ENCODE assay signal across 8 cellular contexts in genomic region chr10:6088721-6089333, GRCh38. TPM values are rescaled to one million over a fixed set of nuclear protein-coding genes. Genes with fewer than 3 reads are reported as not detected.
DNase-seq lines count a peak whose midpoint lies in the region; ATAC-seq and TF ChIP-seq lines count a peak whose summit lies in the region.

Gene RBM17 (plus strand): TSS chr10:6089034. CDS start chr10:6097066, 8,032 bp downstream.

- CTCF ChIA-PET in Panc1 (lab: Charles Lee) = interaction anchor here (0.6 kb wide), 2 partner anchors 265 to 709 kb away, joined by 4 to 5 read pairs; no protein-coding TSS in a partner anchor

- H3K27me3 Mint-ChIP-seq in naive B cell = no peaks in the 10 kb centered on the region
- H3K27me3 Mint-ChIP-seq in stimulated activated memory B cell treated with anti-CD40 and anti-IgM and Interleukin-4, amounts not matched to agents 10 μg/mL and 1 μg/mL and 100 μg/mL, for 72 hours = no peaks in the 10 kb centered on the region

- H3K4me3 Mint-ChIP-seq in naive B cell = peak within 1 kb of the TSS; percentile 89 to 95 (median 94)
- peak within 1 kb of the TSS; percentile 91 for H3K4me3 Mint-ChIP-seq in stimulated activated memory B cell treated with anti-CD40 and anti-IgM and Interleukin-4, amounts not matched to agents 10 μg/mL and 1 μg/mL and 100 μg/mL, for 72 hours

- H2AFZ ChIP-seq in KMS-11 (ENCODE audit: low read depth) = peak within 1 kb of the TSS; percentile 56

- H3K27ac Mint-ChIP-seq in naive B cell = peak within 1 kb of the TSS; percentile 85 to 98 (median 89)
- peak within 1 kb of the TSS; percentile 79 for H3K27ac Mint-ChIP-seq in stimulated activated memory B cell treated with anti-CD40 and anti-IgM and Interleukin-4, amounts not matched to agents 10 μg/mL and 1 μg/mL and 100 μg/mL, for 72 hours

- TF ChIP-seq POLR2A in esophagus squamous epithelium (IDR thresholded peaks at IDR 0.05) = peak in 3 of 4 donors; percentile 64 to 81 (median 75)

- WGBS in esophagus squamous epithelium, 2 donors = 0% methylated on average over 4 to 7 of the region's 77 CpGs

- intact Hi-C loops in Panc1 (cut with micrococcal nuclease; ENCODE audit: unreplicated experiment) = no loop called here
- intact Hi-C loops in esophagus squamous epithelium (cut with DNase I) = no loop called here

- H3K4me2 ChIP-seq in KMS-11 = peak within 1 kb of the TSS; percentile 81

- H3K36me3 ChIP-seq in KMS-11 (ENCODE audit: insufficient read depth) = no peaks in the 10 kb centered on the region
- peaks cover 4% of the 10 kb centered on the region for H3K36me3 ChIP-seq in Panc1 (ENCODE audit: control insufficient read depth, insufficient read depth, low read length)
- H3K36me3 ChIP-seq in esophagus squamous epithelium = no peaks in the 10 kb centered on the region

- H3K27me3 ChIP-seq in KMS-11 (ENCODE audit: insufficient read depth, low read depth) (no peaks in the 10 kb centered on the region), Panc1 (ENCODE audit: control insufficient read depth, insufficient read depth, low read length) (peaks cover 3% of the 10 kb centered on the region; the same call in 1 of the 2 replicates), esophagus squamous epithelium (no peaks in the 10 kb centered on the region)

- H3K9ac ChIP-seq in KMS-11 = peak within 1 kb of the TSS; percentile 75

- peaks cover 48% of the 10 kb centered on the region for H3K79me2 ChIP-seq in KMS-11 (ENCODE audit: insufficient read depth, low read depth)

- H3K4me1 Mint-ChIP-seq in naive B cell = peaks cover 60 to 72% (median 68%) of the 10 kb centered on the region in 3 donors
- H3K4me1 Mint-ChIP-seq in stimulated activated memory B cell treated with anti-CD40 and anti-IgM and Interleukin-4, amounts not matched to agents 10 μg/mL and 1 μg/mL and 100 μg/mL, for 72 hours = peaks cover 75% of the 10 kb centered on the region

- DNase-seq in Daoy (ENCODE audit: low read depth) = peak; percentile 92
- DNase-seq in Panc1 (ENCODE audit: low read depth, low spot score) = peak; percentile 84
- DNase-seq in activated T-helper 1 cell treated with Interleukin-2 at 50 U/mL for 16 hours (ENCODE audit: low read depth) = peak; percentile 97
- peak; percentile 93 for DNase-seq in esophagus squamous epithelium (lab: John Stamatoyannopoulos, UW)
- peak; percentile 99 for DNase-seq in naive B cell

- TF ChIP-seq CTCF in KMS-11 (conservative IDR thresholded peaks at IDR 0.05; ENCODE audit: low read depth, low read length) (peak; percentile 99), Panc1 (IDR thresholded peaks at IDR 0.05) (peak; percentile 100), esophagus squamous epithelium (IDR thresholded peaks at IDR 0.05) (peak; percentile 97 to 100 (median 100))

- peaks cover 31% of the 10 kb centered on the region for H3K4me1 ChIP-seq in KMS-11 (ENCODE audit: low read depth, poor library complexity, severe bottlenecking)
- H3K4me1 ChIP-seq in Panc1 (ENCODE audit: control insufficient read depth, insufficient read depth, low read length) = peaks cover 16% of the 10 kb centered on the region
- peaks cover 9 to 59% (median 24%) of the 10 kb centered on the region in 3 donors for H3K4me1 ChIP-seq in esophagus squamous epithelium

- no TSS peak for BruUV-seq in Panc1 (replicated peaks; lab: Mats Ljungman, UMichigan)

- H3K27ac ChIP-seq in KMS-11 (peak within 1 kb of the TSS; percentile 34), Panc1 (ENCODE audit: low read length) (peak within 1 kb of the TSS; percentile 83), esophagus squamous epithelium (peak within 1 kb of the TSS; percentile 85 to 96 (median 92))

- no peak within 1 kb of the TSS for H3K4me3 ChIP-seq in KMS-11 (IDR thresholded peaks at IDR 0.05; ENCODE audit: insufficient read depth, low read depth, low read length)
- peak within 1 kb of the TSS; percentile 80 to 93 for H3K4me3 ChIP-seq in Panc1 (ENCODE audit: low read depth in 2 of 2, low read length in 2 of 2)
- peak within 1 kb of the TSS; percentile 78 to 95 (median 88) for H3K4me3 ChIP-seq in esophagus squamous epithelium

- POLR2A ChIA-PET in Panc1 (lab: Charles Lee) = no interaction called here

- H4K20me1 ChIP-seq in KMS-11 (ENCODE audit: insufficient read depth) = peaks cover 36% of the 10 kb centered on the region

- peak; percentile 82 for ATAC-seq in GM21737 (IDR thresholded peaks at IDR 0.05; ENCODE audit: unreplicated experiment)
- ATAC-seq in Panc1 = peak; percentile 95
- peak; percentile 80 to 82 for ATAC-seq in naive B cell (ENCODE audit: low read depth in 2 of 2)
- ATAC-seq in stimulated activated memory B cell treated with anti-CD40 and anti-IgM and Interleukin-4, amounts not matched to agents 10 μg/mL and 1 μg/mL and 100 μg/mL, for 72 hours = peak; percentile 91

- no peaks in the 10 kb centered on the region for H3K36me3 Mint-ChIP-seq in naive B cell
- H3K36me3 Mint-ChIP-seq in stimulated activated memory B cell treated with anti-CD40 and anti-IgM and Interleukin-4, amounts not matched to agents 10 μg/mL and 1 μg/mL and 100 μg/mL, for 72 hours = peaks cover 7% of the 10 kb centered on the region

- in situ Hi-C loops in Panc1 (cut with HindIII; ENCODE audit: low pct_unique_long_range_greater_than_20kb, low sequenced_read_pairs) = no loop called here

- no peaks in the 10 kb centered on the region for H3K9me3 Mint-ChIP-seq in naive B cell
- H3K9me3 Mint-ChIP-seq in stimulated activated memory B cell treated with anti-CD40 and anti-IgM and Interleukin-4, amounts not matched to agents 10 μg/mL and 1 μg/mL and 100 μg/mL, for 72 hours = no peaks in the 10 kb centered on the region

- H3K9me3 ChIP-seq in Panc1 (ENCODE audit: control insufficient read depth, insufficient read depth, low read depth, low read length) (no peaks in the 10 kb centered on the region), esophagus squamous epithelium (no peaks in the 10 kb centered on the region)

RNA-seq across cellular contexts. Expression of gene RBM17, which starts in this region (rescaled TPM):
- total RNA-seq in Daoy (2014; rRNA removed; shearing (Covaris generic)) = 23.7 and 32.7 TPM in 2 replicates
- total RNA-seq in Panc1 (2021; ENCODE audit: unreplicated experiment) (65.4 TPM), esophagus squamous epithelium (10 to 100 TPM; 35.7 to 61.8 (median 39.4) TPM)
- 60.1 TPM for polyA plus RNA-seq in Panc1 (2012; ENCODE audit: insufficient read length)
- polyA plus RNA-seq in naive B cell (ENCODE audit: low read depth in 6 of 6) = 100 to 1,000 TPM in 1 of 6 donors, 10 to 100 TPM in 5; 50.4 to 118 (median 89.6) TPM

Comparison
In these comparisons a context has a peak if more than half of its experiments do, and no peak if none do; other contexts are left out.
1. H3K27ac ChIP-seq: peak in every context shown above with its lines; median percentile 92 in esophagus squamous epithelium; 83 in Panc1; 34 in KMS-11.